ENCODE assay signal across 19 cellular contexts in the genomic region with DNA sequence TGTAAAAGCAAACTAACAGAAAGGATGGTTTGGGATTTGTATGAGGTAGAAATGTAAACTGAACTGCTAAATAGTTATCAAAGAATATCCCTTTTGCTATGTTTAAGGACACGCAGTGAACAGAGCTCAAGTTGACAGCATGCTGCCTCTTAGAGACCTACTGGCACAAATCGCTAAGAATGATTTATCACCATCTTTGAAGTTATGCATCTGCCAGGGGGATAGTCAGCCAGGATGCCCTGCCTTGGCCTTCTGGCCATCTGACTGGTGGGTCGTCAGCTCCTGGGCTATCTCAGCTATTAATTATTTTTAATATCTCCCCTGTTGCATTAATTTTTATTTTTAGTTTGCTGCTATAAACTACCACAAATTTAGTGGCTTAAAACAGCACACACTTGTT.
"Had no signal": no experiment of that assay in that cellular context is flagged by ENCODE, and none has a peak within 500 bp of the region (broad histone marks: within the 10 kb centered on the region; RNA-seq: fewer than 3 reads in every experiment).

No MANE protein-coding gene starts in this region.

- H3K4me3 Mint-ChIP-seq: activated CD4-positive, alpha-beta T cell treated with anti-CD3 and anti-CD28 coated beads, Interleukin-2, amount 10 ng/mL, durations not matched to agents 24 days and 14 days; activated CD8-positive, alpha-beta T cell treated with anti-CD3 and anti-CD28 coated beads for 36 hours; activated naive CD8-positive, alpha-beta T cell treated with anti-CD3 and anti-CD28 coated beads, Interleukin-2, amount 10 ng/mL, durations not matched to agents 7 days and 5 days; naive B cell; neural progenitor cell; stimulated activated naive CD8-positive, alpha-beta T cell treated with anti-CD3 and anti-CD28 coated beads, Interleukin-15, amount 100 ng/mL, for 72 hours had no signal

- H3K9me3 Mint-ChIP-seq: activated CD4-positive, alpha-beta T cell treated with anti-CD3 and anti-CD28 coated beads, Interleukin-2, amount 10 ng/mL, durations not matched to agents 24 days and 14 days; activated CD8-positive, alpha-beta T cell treated with anti-CD3 and anti-CD28 coated beads for 36 hours; activated naive CD8-positive, alpha-beta T cell treated with anti-CD3 and anti-CD28 coated beads, Interleukin-2, amount 10 ng/mL, durations not matched to agents 7 days and 5 days; activated T-helper 2 cell treated with anti-CD3 and anti-CD28 coated beads, Interferon-gamma antibody, Interleukin-2, Interleukin-4, amounts not matched to agents 10 μg/mL and 5 μg/mL and 100 μg/mL, durations not matched to agents 14 hours and 24 hours and 36 hours; naive B cell; neural progenitor cell; stimulated activated naive CD8-positive, alpha-beta T cell treated with anti-CD3 and anti-CD28 coated beads, Interleukin-15, amount 100 ng/mL, for 72 hours had no signal

- H3K27ac Mint-ChIP-seq: activated CD4-positive, alpha-beta T cell treated with anti-CD3 and anti-CD28 coated beads, Interleukin-2, amount 10 ng/mL, durations not matched to agents 24 days and 14 days; activated CD8-positive, alpha-beta T cell treated with anti-CD3 and anti-CD28 coated beads for 36 hours; activated naive CD8-positive, alpha-beta T cell treated with anti-CD3 and anti-CD28 coated beads, Interleukin-2, amount 10 ng/mL, durations not matched to agents 7 days and 5 days; activated T-helper 2 cell treated with anti-CD3 and anti-CD28 coated beads, Interferon-gamma antibody, Interleukin-2, Interleukin-4, amounts not matched to agents 10 μg/mL and 5 μg/mL and 100 μg/mL, durations not matched to agents 14 hours and 24 hours and 36 hours; naive B cell; neural progenitor cell; progenitor cell of endocrine pancreas had no signal

- H3K4me1 Mint-ChIP-seq: activated CD4-positive, alpha-beta T cell treated with anti-CD3 and anti-CD28 coated beads, Interleukin-2, amount 10 ng/mL, durations not matched to agents 24 days and 14 days; activated naive CD8-positive, alpha-beta T cell treated with anti-CD3 and anti-CD28 coated beads, Interleukin-2, amount 10 ng/mL, durations not matched to agents 7 days and 5 days; naive B cell; stimulated activated naive CD8-positive, alpha-beta T cell treated with anti-CD3 and anti-CD28 coated beads, Interleukin-15, amount 100 ng/mL, for 72 hours had no signal

- H3K36me3 Mint-ChIP-seq: activated naive CD8-positive, alpha-beta T cell treated with anti-CD3 and anti-CD28 coated beads, Interleukin-2, amount 10 ng/mL, durations not matched to agents 7 days and 5 days; naive B cell; neural progenitor cell had no signal

- ATAC-seq: activated CD8-positive, alpha-beta T cell treated with anti-CD3 and anti-CD28 coated beads for 36 hours; gastroesophageal sphincter; heart left ventricle; stimulated activated naive CD8-positive, alpha-beta T cell treated with anti-CD3 and anti-CD28 coated beads, Interleukin-15, amount 100 ng/mL, for 72 hours had no signal

- DNase-seq: activated CD4-positive, alpha-beta T cell treated with anti-CD3 and anti-CD28 coated beads, Interleukin-2, amount 10 ng/mL, durations not matched to agents 24 days and 14 days; activated CD8-positive, alpha-beta T cell treated with anti-CD3 and anti-CD28 coated beads for 36 hours; activated naive CD4-positive, alpha-beta T cell treated with Interleukin-2 at 50 U/mL for 16 hours; activated naive CD8-positive, alpha-beta T cell treated with anti-CD3 and anti-CD28 coated beads, Interleukin-2, amount 10 ng/mL, durations not matched to agents 7 days and 5 days; activated T-cell treated with anti-CD3 and anti-CD28 coated beads, Interleukin-2, amount 50 U/mL, for 1 hour; amygdala; dermis blood vessel endothelial cell; effector memory CD4-positive, alpha-beta T cell; heart left ventricle; left ventricle myocardium inferior; naive B cell; stimulated activated CD4-positive, alpha-beta T cell treated with anti-CD3 and anti-CD28 coated beads, Interleukin-2, amount 100 ng/mL, for 24 hours; stimulated activated naive CD8-positive, alpha-beta T cell treated with anti-CD3 and anti-CD28 coated beads, Interleukin-15, amount 100 ng/mL, for 72 hours; transverse colon; uterus had no signal
